Comparison of ENCODE assay signal across 8 cellular contexts in genomic region chr2:135875491-135876065, GRCh38. TPM values are rescaled to one million over a fixed set of nuclear protein-coding genes. Genes with fewer than 3 reads are reported as not detected.
DNase-seq lines count a peak whose midpoint lies in the region; ATAC-seq and TF ChIP-seq lines count a peak whose summit lies in the region.

No MANE protein-coding gene starts in this region.

- H3F3A ChIP-seq in MM.1S (ENCODE audit: insufficient read depth, low read length) = peaks cover 6% of the 10 kb centered on the region; the same call in 1 of the 2 replicates

- H3K4me1 ChIP-seq in HEK293 (ENCODE audit: control insufficient read depth, insufficient read depth, low read length) (peaks cover 4% of the 10 kb centered on the region; the same call in 1 of the 2 replicates), MM.1S (ENCODE audit: low read length) (peaks cover 10% of the 10 kb centered on the region)

- no peaks in the 10 kb centered on the region for H3K9me3 ChIP-seq in HEK293 (ENCODE audit: control insufficient read depth, insufficient read depth, low read depth, low read length)
- no peaks in the 10 kb centered on the region for H3K9me3 ChIP-seq in MM.1S (replicated peaks; ENCODE audit: insufficient read depth, low read length)

- CTCF ChIA-PET in HEK293 (lab: Yijun Ruan, JAX) = interaction anchor here (0.6 kb wide), 1 partner anchor 61 kb away, joined by 3 read pairs; no protein-coding TSS in a partner anchor

- POLR2A ChIA-PET in HEK293 (lab: Yijun Ruan, JAX) = interaction anchor here (0.6 to 1.8 kb wide), 3 partner anchors 11 to 856 kb away, joined by 3 to 7 read pairs (median 4); partner anchors contain the start of gene DARS1

- peak overlapping the region; percentile 91 for H3K4me2 ChIP-seq in MM.1S (ENCODE audit: low read depth, low read length)

- H3K4me3 ChIP-seq in HEK293 (ENCODE audit: low read depth, low read length) (peak overlapping the region; percentile 82), MM.1S (ENCODE audit: low read length) (peak overlapping the region; percentile 95)

- H3K36me3 ChIP-seq in HEK293 (ENCODE audit: control insufficient read depth in 2 of 2, insufficient read depth in 1 of 2, low read length in 2 of 2) = peaks cover 18 to 43% of the 10 kb centered on the region in 2 experiments
- no peaks in the 10 kb centered on the region; the same call in 1 of the 2 replicates for H3K36me3 ChIP-seq in MM.1S (replicated peaks; ENCODE audit: insufficient read depth, low read length)

- H4K20me1 ChIP-seq in MM.1S (ENCODE audit: insufficient read depth, low read length) = peaks cover 12% of the 10 kb centered on the region; the same call in 1 of the 2 replicates

- no peaks in the 10 kb centered on the region for H3K9me2 ChIP-seq in MM.1S (replicated peaks; ENCODE audit: insufficient read depth, low read length)

- H2AFZ ChIP-seq in MM.1S (ENCODE audit: low read length) = peak overlapping the region; percentile 61

- DNase-seq in NCI-H1417 (lab: John Stamatoyannopoulos, UW) = peak; percentile 18 to 79 (median 79)
- DNase-seq in NCI-H1417 treated with DMSO at 0.1 percent for 48 hours (lab: John Stamatoyannopoulos, UW) = no peak
- DNase-seq in MM.1S = peak; percentile 76
- peak; percentile 35 to 60 (median 55) for DNase-seq in activated CD4-positive, CD25-positive, alpha-beta regulatory T cell (lab: John Stamatoyannopoulos, UW)
- peak; percentile 79 for DNase-seq in central memory CD4-positive, alpha-beta T cell
- DNase-seq in left lobe of liver (ENCODE audit: low spot score) = peak; percentile 50
- DNase-seq in stimulated activated CD4-positive, alpha-beta T cell treated with anti-CD3 and anti-CD28 coated beads, Interleukin-4, amount 100 ng/mL, for 24 hours = peak; percentile 84

- peaks cover 48% of the 10 kb centered on the region for H3K79me2 ChIP-seq in MM.1S (ENCODE audit: low read length)

- H3K9ac ChIP-seq in MM.1S (ENCODE audit: low read length) = peak overlapping the region; percentile 93

- TF ChIP-seq CTCF in HEK293 (tag by site-specific recombination; IDR thresholded peaks at IDR 0.05) (no peak), MM.1S (IDR thresholded peaks at IDR 0.05; ENCODE audit: low read length) (no peak)

- peak; percentile 65 for ATAC-seq in left lobe of liver

- peak overlapping the region; percentile 89 for H3K27ac ChIP-seq in HEK293 (ENCODE audit: extremely low read depth, low read depth, low read length)
- H3K27ac ChIP-seq in MM.1S (ENCODE audit: low read length) = peak overlapping the region; percentile 82

- no peaks in the 10 kb centered on the region for H3K27me3 ChIP-seq in MM.1S (replicated peaks; ENCODE audit: insufficient read depth, low read length)

TF ChIP-seq in HEK293, 187 proteins besides CTCF, POLR2A, EP300 and RAD21:
- TF ChIP-seq PRDM1 (tag by site-specific recombination; IDR thresholded peaks at IDR 0.05) (peak; percentile 93), ZNF555 (tag by site-specific recombination; conservative IDR thresholded peaks at IDR 0.05) (no peak), GLIS2 (tag by site-specific recombination; IDR thresholded peaks at IDR 0.05) (0 out of 2 replicates have a peak, but pooled peaks have one; percentile 17), ZNF366 (tag by site-specific recombination; conservative IDR thresholded peaks at IDR 0.05) (0 out of 2 replicates have a peak, but pooled peaks have one; percentile 25), GLIS1 (tag by site-specific recombination; IDR thresholded peaks at IDR 0.05) (0 out of 2 replicates have a peak, but pooled peaks have one; percentile 7), GLI2 (tag by site-specific recombination; IDR thresholded peaks at IDR 0.05; ENCODE audit: borderline replicate concordance, low read depth) (no peak), ZBTB48 (tag by site-specific recombination; IDR thresholded peaks at IDR 0.05) (peak; percentile 47; the same call in 1 of the 2 replicates), ZNF341 (tag by site-specific recombination; IDR thresholded peaks at IDR 0.05; ENCODE audit: low read depth) (peak; percentile 42), ZBTB8A (tag by site-specific recombination; IDR thresholded peaks at IDR 0.05) (no peak), ZIC2 (tag by site-specific recombination; IDR thresholded peaks at IDR 0.05) (peak; percentile 75), ZNF335 (tag by site-specific recombination; conservative IDR thresholded peaks at IDR 0.05) (0 out of 2 replicates have a peak, but pooled peaks have one; percentile 24), ZNF514 (tag by site-specific recombination; IDR thresholded peaks at IDR 0.05) (no peak), ZNF560 (tag by site-specific recombination; IDR thresholded peaks at IDR 0.05; ENCODE audit: borderline replicate concordance) (no peak)
TF ChIP-seq in HEK293: peak in this region for 8.

RNA-seq across cellular contexts. Expression of gene MCM6, which starts 0.7 kb away (rescaled TPM):
- 1.9 TPM for total RNA-seq in left lobe of liver

RNA-seq across cellular contexts. Expression of gene LCT, which starts 38.6 kb away (rescaled TPM):
- total RNA-seq in left lobe of liver = not detected
